In genomic region chr1:7659514-7659913, GRCh38 we compare ENCODE assay signal across 14 cellular contexts.
A peak's percentile ranks its signal among the peaks of the same experiment; 100 is the strongest.
DNase-seq lines count a peak whose midpoint lies in the region; ATAC-seq and TF ChIP-seq lines count a peak whose summit lies in the region.
"Had no signal": no experiment of that assay in that cellular context is flagged by ENCODE, and none has a peak within 500 bp of the region (broad histone marks: within the 10 kb centered on the region; RNA-seq: fewer than 3 reads in every experiment).

No MANE protein-coding gene starts in this region.

- no peak overlapping the region for H3K27ac Mint-ChIP-seq in activated T-helper 17 cell treated with anti-CD3 and anti-CD28 coated beads, Interleukin-2, amount 50 U/mL, for 72 hours

- H2BK5ac ChIP-seq in mesenchymal stem cell (ENCODE audit: low read depth, low read length, poor library complexity, severe bottlenecking), result no peak overlapping the region

- TF ChIP-seq CTCF in heart left ventricle (IDR thresholded peaks at IDR 0.05) (no peak), brain microvascular endothelial cell (IDR thresholded peaks at IDR 0.05; ENCODE audit: low read depth, low read length, missing control alignments) (no peak)

- H2AFZ ChIP-seq in mesenchymal stem cell (ENCODE audit: low read depth, low read length), result no peak overlapping the region

- WGBS in heart left ventricle, 4 donors, result 62 to 73% (median 67%) methylated on average over 6 of the region's 6 CpGs
- 68% methylated on average over 5 of the region's 6 CpGs for WGBS in mesenchymal stem cell

- no peaks in the 10 kb centered on the region for H3K27me3 Mint-ChIP-seq in activated T-helper 17 cell treated with anti-CD3 and anti-CD28 coated beads, Interleukin-2, amount 50 U/mL, for 72 hours

- no peaks in the 10 kb centered on the region for H3K4me1 ChIP-seq in heart left ventricle
- H3K4me1 ChIP-seq in mesenchymal stem cell (ENCODE audit: control insufficient read depth, insufficient read depth, low read depth, low read length), result no peaks in the 10 kb centered on the region
- H3K4me1 ChIP-seq: HAP-1 had no signal

- H3K9me3 ChIP-seq in heart left ventricle, result no peaks in the 10 kb centered on the region
- no peaks in the 10 kb centered on the region for H3K9me3 ChIP-seq in mesenchymal stem cell (ENCODE audit: control insufficient read depth, low read length)
- H3K9me3 ChIP-seq: HAP-1 had no signal

- peak overlapping the region; percentile 9 for H4K8ac ChIP-seq in mesenchymal stem cell (ENCODE audit: low read length)

- intact Hi-C loops in Right ventricle myocardium inferior (cut with DNase I) (no loop called here), heart left ventricle (cut with DNase I) (loop anchor here in 1 of 10 donors (10.0 kb wide), 1 partner anchor 945 kb away; no protein-coding TSS in a partner anchor)

- H3K4ac ChIP-seq in mesenchymal stem cell (ENCODE audit: low read depth in 1 of 2, low read length in 2 of 2), result no peak overlapping the region

- H3K18ac ChIP-seq in mesenchymal stem cell (ENCODE audit: low read depth in 1 of 2, low read length in 2 of 2), result no peak overlapping the region

- no peak overlapping the region for H3K4me3 Mint-ChIP-seq in activated T-helper 17 cell treated with anti-CD3 and anti-CD28 coated beads, Interleukin-2, amount 50 U/mL, for 72 hours
- H3K4me3 Mint-ChIP-seq: CD4-positive, CD25-positive, alpha-beta regulatory T cell had no signal

- no peak overlapping the region for H3K14ac ChIP-seq in mesenchymal stem cell (ENCODE audit: low read length in 2 of 2)

- no peaks in the 10 kb centered on the region for H3K79me1 ChIP-seq in mesenchymal stem cell (replicated peaks; ENCODE audit: low read length, poor library complexity, severe bottlenecking)

- no peak overlapping the region for H2BK12ac ChIP-seq in mesenchymal stem cell (ENCODE audit: low read length in 2 of 2)

- no peak overlapping the region for H2AK5ac ChIP-seq in mesenchymal stem cell (ENCODE audit: low read length, severe bottlenecking)

- H3K23ac ChIP-seq in mesenchymal stem cell (ENCODE audit: low read length in 2 of 2), result no peak overlapping the region

- no peak for ATAC-seq in Right ventricle myocardium inferior
- ATAC-seq in heart left ventricle, result no peak
- peak; percentile 45 for ATAC-seq in activated T-helper 17 cell treated with anti-CD3 and anti-CD28 coated beads, Interleukin-2, amount 50 U/mL, for 72 hours (replicated peaks)

- H2BK120ac ChIP-seq in mesenchymal stem cell (ENCODE audit: low read depth, low read length), result no peak overlapping the region

- H3K27me3 ChIP-seq in heart left ventricle, result no peaks in the 10 kb centered on the region
- H3K27me3 ChIP-seq in mesenchymal stem cell (ENCODE audit: control insufficient read depth in 1 of 2, insufficient read depth in 1 of 2, low read length in 2 of 2), result peaks cover 24 to 40% of the 10 kb centered on the region in 2 experiments
- no peaks in the 10 kb centered on the region for H3K27me3 ChIP-seq in brain microvascular endothelial cell (replicated peaks)
- H3K27me3 ChIP-seq: BLaER1 treated with 17β-estradiol and CSF1 and Interleukin-3, amounts not matched to agents 10 nM and 100 nM had no signal

- H3K36me3 ChIP-seq in heart left ventricle (no peaks in the 10 kb centered on the region), mesenchymal stem cell (ENCODE audit: control insufficient read depth in 1 of 2, insufficient read depth in 2 of 2, low read depth in 1 of 2, low read length in 2 of 2) (peaks cover 0 to 8% of the 10 kb centered on the region in 2 experiments), brain microvascular endothelial cell (replicated peaks) (no peaks in the 10 kb centered on the region)
- H3K36me3 ChIP-seq: BLaER1 treated with 17β-estradiol and CSF1 and Interleukin-3, amounts not matched to agents 10 nM and 100 nM; HAP-1 had no signal

- H3K27ac ChIP-seq in heart left ventricle, result no peak overlapping the region
- no peak overlapping the region for H3K27ac ChIP-seq in mesenchymal stem cell (ENCODE audit: low read length, poor library complexity, severe bottlenecking)
- H3K27ac ChIP-seq in brain microvascular endothelial cell, result no peak overlapping the region
- H3K27ac ChIP-seq: BLaER1 treated with 17β-estradiol and CSF1 and Interleukin-3, amounts not matched to agents 10 nM and 100 nM had no signal

- no peaks in the 10 kb centered on the region for H3K9me3 Mint-ChIP-seq in activated T-helper 17 cell treated with anti-CD3 and anti-CD28 coated beads, Interleukin-2, amount 50 U/mL, for 72 hours
- H3K9me3 Mint-ChIP-seq: CD4-positive, CD25-positive, alpha-beta regulatory T cell had no signal

- H3K36me3 Mint-ChIP-seq in activated T-helper 17 cell treated with anti-CD3 and anti-CD28 coated beads, Interleukin-2, amount 50 U/mL, for 72 hours (ENCODE audit: low read depth), result no peaks in the 10 kb centered on the region
- H3K36me3 Mint-ChIP-seq: CD4-positive, CD25-positive, alpha-beta regulatory T cell had no signal

- no peak overlapping the region for H3K9ac ChIP-seq in mesenchymal stem cell (ENCODE audit: low read length)
- H3K9ac ChIP-seq: BLaER1 treated with 17β-estradiol and CSF1 and Interleukin-3, amounts not matched to agents 10 nM and 100 nM had no signal

- no peak overlapping the region for H3K4me3 ChIP-seq in heart left ventricle
- H3K4me3 ChIP-seq in mesenchymal stem cell (ENCODE audit: insufficient read depth in 1 of 2, low read depth in 1 of 2, low read length in 2 of 2), result no peak overlapping the region
- no peak overlapping the region for H3K4me3 ChIP-seq in brain microvascular endothelial cell (ENCODE audit: low read depth, low read length)
- H3K4me3 ChIP-seq: BLaER1 treated with 17β-estradiol and CSF1 and Interleukin-3, amounts not matched to agents 10 nM and 100 nM; HAP-1 had no signal

- no peak overlapping the region for H4K91ac ChIP-seq in mesenchymal stem cell (ENCODE audit: low read length)

- TF ChIP-seq POLR2A in heart left ventricle (IDR thresholded peaks at IDR 0.05), result no peak

- H3K4me1 Mint-ChIP-seq in activated T-helper 17 cell treated with anti-CD3 and anti-CD28 coated beads, Interleukin-2, amount 50 U/mL, for 72 hours, result no peaks in the 10 kb centered on the region
- H3K4me1 Mint-ChIP-seq: CD4-positive, CD25-positive, alpha-beta regulatory T cell had no signal

- in situ Hi-C loops in brain microvascular endothelial cell (cut with HindIII; ENCODE audit: low pct_ligation_motif_present, low sequenced_read_pairs), result no loop called here

- DNase-seq in Right ventricle myocardium inferior (ENCODE audit: missing footprints) (peak; percentile 64), heart left ventricle (no peak), mesenchymal stem cell (no peak), brain microvascular endothelial cell (no peak), GM19238 (ENCODE audit: insufficient read length, low spot score) (no peak), GDM1 (lab: John Stamatoyannopoulos, UW) (no peak)
- DNase-seq in activated naive CD4-positive, alpha-beta T cell treated with anti-CD3 and anti-CD28 coated beads, Interleukin-2, amount 50 U/mL, for 16 hours, result no peak
- DNase-seq: 8988T; AML-193; CD4-positive, CD25-positive, alpha-beta regulatory T cell; DMS53 had no signal

- no peak overlapping the region for H2BK15ac ChIP-seq in mesenchymal stem cell (ENCODE audit: low read depth, poor library complexity, severe bottlenecking)

- no peak overlapping the region for H3K4me2 ChIP-seq in mesenchymal stem cell (ENCODE audit: low read length, poor library complexity, severe bottlenecking)
